18 cellular contexts compared by ENCODE assay signal in the genomic region with DNA sequence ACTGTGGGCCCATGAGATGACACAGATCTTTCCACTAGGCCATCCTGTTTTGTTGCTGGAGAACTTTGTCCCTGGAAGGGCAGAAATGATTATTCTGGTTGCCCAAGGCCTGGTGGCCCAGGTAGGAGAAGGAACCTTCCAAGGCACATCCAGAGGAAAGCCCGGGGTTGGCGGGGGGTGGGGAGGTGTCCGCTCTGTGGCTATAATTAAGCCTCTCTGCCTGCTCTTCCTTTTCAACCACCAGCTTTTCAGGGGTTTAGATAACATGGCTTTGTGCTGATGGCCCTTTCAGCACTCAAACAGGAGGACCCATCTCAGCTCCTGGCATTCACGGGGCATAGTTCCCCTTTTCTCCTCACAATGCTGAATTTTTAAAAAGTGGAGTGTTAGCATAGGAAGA.
A peak's percentile ranks its signal among the peaks of the same experiment; 100 is the strongest.
DNase-seq lines count a peak whose midpoint lies in the region; ATAC-seq and TF ChIP-seq lines count a peak whose summit lies in the region.
"Had no signal": no experiment of that assay in that cellular context is flagged by ENCODE, and none has a peak within 500 bp of the region (broad histone marks: within the 10 kb centered on the region; RNA-seq: fewer than 3 reads in every experiment).

No MANE protein-coding gene starts in this region.

- no peak for DNase-seq in activated CD4-positive, alpha-beta T cell treated with anti-CD3 and anti-CD28 coated beads, Interleukin-2, amount 10 ng/mL, durations not matched to agents 24 days and 14 days
- no peak for DNase-seq in activated CD4-positive, alpha-beta T cell treated with anti-CD3 and anti-CD28 coated beads, Interleukin-2, amount 10 ng/mL, durations not matched to agents 7 days and 5 days
- DNase-seq in osteocyte (ENCODE audit: extremely low spot score, unreplicated experiment) (no peak), mucosa of descending colon (no peak), natural killer cell (no peak)
- DNase-seq: activated CD4-positive, alpha-beta T cell treated with anti-CD3 and anti-CD28 coated beads, Interleukin-2, amount 50 U/mL, for 4 hours; activated effector memory CD4-positive, alpha-beta T cell treated with Interleukin-2 at 50 U/mL for 16 hours; CD8-positive, alpha-beta memory T cell; esophagus squamous epithelium; heart right ventricle; NCI-H187 treated with DMSO at 0.1 percent for 48 hours; NCI-H526; T-helper 17 cell had no signal

- peaks cover 13% of the 10 kb centered on the region for H3K4me1 ChIP-seq in mucosa of descending colon (ENCODE audit: low read depth)

- no peaks in the 10 kb centered on the region for H3K9me3 Mint-ChIP-seq in activated CD4-positive, alpha-beta T cell treated with anti-CD3 and anti-CD28 coated beads, Interleukin-2, amount 10 ng/mL, durations not matched to agents 24 days and 14 days
- no peaks in the 10 kb centered on the region for H3K9me3 Mint-ChIP-seq in activated CD4-positive, alpha-beta T cell treated with anti-CD3 and anti-CD28 coated beads, Interleukin-2, amount 10 ng/mL, durations not matched to agents 7 days and 5 days
- H3K9me3 Mint-ChIP-seq in activated T-helper 17 cell treated with anti-CD3 and anti-CD28 coated beads, Interleukin-2, amount 50 U/mL, for 72 hours = no peaks in the 10 kb centered on the region
- H3K9me3 Mint-ChIP-seq in osteocyte (ENCODE audit: unreplicated experiment) (no peaks in the 10 kb centered on the region), natural killer cell (no peaks in the 10 kb centered on the region)
- H3K9me3 Mint-ChIP-seq: CD8-positive, alpha-beta memory T cell had no signal

- CTCF ChIA-PET in activated CD4-positive, alpha-beta T cell treated with anti-CD3 and anti-CD28 coated beads, Interleukin-2, amount 10 ng/mL, durations not matched to agents 7 days and 5 days (lab: Charles Lee) = no interaction called here

- peaks cover 77% of the 10 kb centered on the region for H3K4me1 Mint-ChIP-seq in activated CD4-positive, alpha-beta T cell treated with anti-CD3 and anti-CD28 coated beads, Interleukin-2, amount 10 ng/mL, durations not matched to agents 24 days and 14 days
- H3K4me1 Mint-ChIP-seq in activated CD4-positive, alpha-beta T cell treated with anti-CD3 and anti-CD28 coated beads, Interleukin-2, amount 10 ng/mL, durations not matched to agents 7 days and 5 days = peaks cover 54% of the 10 kb centered on the region
- peaks cover 53% of the 10 kb centered on the region for H3K4me1 Mint-ChIP-seq in activated T-helper 17 cell treated with anti-CD3 and anti-CD28 coated beads, Interleukin-2, amount 50 U/mL, for 72 hours
- H3K4me1 Mint-ChIP-seq in osteocyte (ENCODE audit: unreplicated experiment) (peaks cover 70% of the 10 kb centered on the region), natural killer cell (peaks cover 37 to 52% of the 10 kb centered on the region in 2 donors)

- POLR2A ChIA-PET in activated CD4-positive, alpha-beta T cell treated with anti-CD3 and anti-CD28 coated beads, Interleukin-2, amount 10 ng/mL, durations not matched to agents 7 days and 5 days (lab: Charles Lee) = no interaction called here

- no peak for ATAC-seq in activated T-helper 17 cell treated with anti-CD3 and anti-CD28 coated beads, Interleukin-2, amount 50 U/mL, for 72 hours (replicated peaks)
- ATAC-seq in GM18868 (IDR thresholded peaks at IDR 0.05; ENCODE audit: unreplicated experiment) (no peak), mucosa of descending colon (no peak), natural killer cell (no peak)
- ATAC-seq: heart right ventricle, Panc1, T-helper 17 cell had no signal

- H3K36me3 Mint-ChIP-seq in activated CD4-positive, alpha-beta T cell treated with anti-CD3 and anti-CD28 coated beads, Interleukin-2, amount 10 ng/mL, durations not matched to agents 24 days and 14 days (ENCODE audit: low read depth) = peaks cover 20% of the 10 kb centered on the region
- peaks cover 9% of the 10 kb centered on the region for H3K36me3 Mint-ChIP-seq in activated CD4-positive, alpha-beta T cell treated with anti-CD3 and anti-CD28 coated beads, Interleukin-2, amount 10 ng/mL, durations not matched to agents 7 days and 5 days (ENCODE audit: low read depth)
- H3K36me3 Mint-ChIP-seq in activated T-helper 17 cell treated with anti-CD3 and anti-CD28 coated beads, Interleukin-2, amount 50 U/mL, for 72 hours (ENCODE audit: low read depth) = peaks cover 14% of the 10 kb centered on the region
- peaks cover 3% of the 10 kb centered on the region for H3K36me3 Mint-ChIP-seq in osteocyte (ENCODE audit: unreplicated experiment)
- H3K36me3 Mint-ChIP-seq in natural killer cell = no peaks in the 10 kb centered on the region

- H3K9me3 ChIP-seq in KOPT-K1 (ENCODE audit: insufficient read depth, low read length, poor library complexity, severe bottlenecking) (peaks cover 7% of the 10 kb centered on the region), mucosa of descending colon (no peaks in the 10 kb centered on the region)
- H3K9me3 ChIP-seq: esophagus squamous epithelium, heart right ventricle, thoracic aorta had no signal

- H3K4me3 ChIP-seq in mucosa of descending colon = no peak overlapping the region
- H3K4me3 ChIP-seq: esophagus squamous epithelium, heart right ventricle, thoracic aorta had no signal

- H3K27me3 Mint-ChIP-seq in activated CD4-positive, alpha-beta T cell treated with anti-CD3 and anti-CD28 coated beads, Interleukin-2, amount 10 ng/mL, durations not matched to agents 24 days and 14 days = no peaks in the 10 kb centered on the region
- no peaks in the 10 kb centered on the region for H3K27me3 Mint-ChIP-seq in activated CD4-positive, alpha-beta T cell treated with anti-CD3 and anti-CD28 coated beads, Interleukin-2, amount 10 ng/mL, durations not matched to agents 7 days and 5 days
- H3K27me3 Mint-ChIP-seq in activated T-helper 17 cell treated with anti-CD3 and anti-CD28 coated beads, Interleukin-2, amount 50 U/mL, for 72 hours = no peaks in the 10 kb centered on the region
- H3K27me3 Mint-ChIP-seq in osteocyte (ENCODE audit: unreplicated experiment) = no peaks in the 10 kb centered on the region
- peaks cover 50 to 82% of the 10 kb centered on the region in 2 donors for H3K27me3 Mint-ChIP-seq in natural killer cell (ENCODE audit: low read depth in 2 of 2)
- H3K27me3 Mint-ChIP-seq: T-helper 17 cell had no signal

- TF ChIP-seq CTCF in osteocyte (IDR thresholded peaks at IDR 0.05) (no peak), mucosa of descending colon (IDR thresholded peaks at IDR 0.05) (no peak), natural killer cell (IDR thresholded peaks at IDR 0.05) (no peak)

- peaks cover 26% of the 10 kb centered on the region for H3K36me3 ChIP-seq in KOPT-K1 (ENCODE audit: insufficient read depth, low read length)
- no peaks in the 10 kb centered on the region for H3K36me3 ChIP-seq in mucosa of descending colon (ENCODE audit: low read depth)
- H3K36me3 ChIP-seq: esophagus squamous epithelium, heart right ventricle, thoracic aorta had no signal

- no peak overlapping the region for H3K4me3 Mint-ChIP-seq in activated CD4-positive, alpha-beta T cell treated with anti-CD3 and anti-CD28 coated beads, Interleukin-2, amount 10 ng/mL, durations not matched to agents 24 days and 14 days
- H3K4me3 Mint-ChIP-seq in activated CD4-positive, alpha-beta T cell treated with anti-CD3 and anti-CD28 coated beads, Interleukin-2, amount 10 ng/mL, durations not matched to agents 7 days and 5 days = no peak overlapping the region
- H3K4me3 Mint-ChIP-seq in activated T-helper 17 cell treated with anti-CD3 and anti-CD28 coated beads, Interleukin-2, amount 50 U/mL, for 72 hours = peak overlapping the region; percentile 22
- H3K4me3 Mint-ChIP-seq in osteocyte (ENCODE audit: unreplicated experiment) (peak overlapping the region; percentile 24), natural killer cell (no peak overlapping the region)
- H3K4me3 Mint-ChIP-seq: CD8-positive, alpha-beta memory T cell; T-helper 17 cell had no signal

- peak overlapping the region; percentile 83 for H3K27ac Mint-ChIP-seq in activated CD4-positive, alpha-beta T cell treated with anti-CD3 and anti-CD28 coated beads, Interleukin-2, amount 10 ng/mL, durations not matched to agents 24 days and 14 days
- H3K27ac Mint-ChIP-seq in activated CD4-positive, alpha-beta T cell treated with anti-CD3 and anti-CD28 coated beads, Interleukin-2, amount 10 ng/mL, durations not matched to agents 7 days and 5 days = no peak overlapping the region
- peak overlapping the region; percentile 69 for H3K27ac Mint-ChIP-seq in activated T-helper 17 cell treated with anti-CD3 and anti-CD28 coated beads, Interleukin-2, amount 50 U/mL, for 72 hours
- peak overlapping the region; percentile 74 for H3K27ac Mint-ChIP-seq in osteocyte (ENCODE audit: unreplicated experiment)
- H3K27ac Mint-ChIP-seq in natural killer cell = no peak overlapping the region
- H3K27ac Mint-ChIP-seq: T-helper 17 cell had no signal

- intact Hi-C loops in activated CD4-positive, alpha-beta T cell treated with anti-CD3 and anti-CD28 coated beads, Interleukin-2, amount 10 ng/mL, durations not matched to agents 24 days and 14 days (cut with micrococcal nuclease) = no loop called here
- intact Hi-C loops in mucosa of descending colon (cut with DNase I, micrococcal nuclease) = no loop called here
- intact Hi-C loops in natural killer cell (cut with micrococcal nuclease) = no loop called here

- peak overlapping the region; percentile 97 for H3K27ac ChIP-seq in KOPT-K1 (ENCODE audit: low read depth, low read length, poor library complexity, severe bottlenecking)
- H3K27ac ChIP-seq: esophagus squamous epithelium, thoracic aorta had no signal

Comparison
In these comparisons a context has a peak if more than half of its experiments do, and no peak if none do; other contexts are left out.
1. H3K27ac Mint-ChIP-seq: peak in activated CD4-positive, alpha-beta T cell treated with anti-CD3 and anti-CD28 coated beads, Interleukin-2, amount 10 ng/mL, durations not matched to agents 24 days and 14 days (single experiment), activated T-helper 17 cell treated with anti-CD3 and anti-CD28 coated beads, Interleukin-2, amount 50 U/mL, for 72 hours (single experiment) and osteocyte (single experiment); none in activated CD4-positive, alpha-beta T cell treated with anti-CD3 and anti-CD28 coated beads, Interleukin-2, amount 10 ng/mL, durations not matched to agents 7 days and 5 days (single experiment) and natural killer cell (0 of 2).
2. H3K4me3 Mint-ChIP-seq: peak in activated T-helper 17 cell treated with anti-CD3 and anti-CD28 coated beads, Interleukin-2, amount 50 U/mL, for 72 hours (single experiment) and osteocyte (single experiment); none in activated CD4-positive, alpha-beta T cell treated with anti-CD3 and anti-CD28 coated beads, Interleukin-2, amount 10 ng/mL, durations not matched to agents 24 days and 14 days (single experiment), activated CD4-positive, alpha-beta T cell treated with anti-CD3 and anti-CD28 coated beads, Interleukin-2, amount 10 ng/mL, durations not matched to agents 7 days and 5 days (single experiment) and natural killer cell (single experiment).